In the genomic region with DNA sequence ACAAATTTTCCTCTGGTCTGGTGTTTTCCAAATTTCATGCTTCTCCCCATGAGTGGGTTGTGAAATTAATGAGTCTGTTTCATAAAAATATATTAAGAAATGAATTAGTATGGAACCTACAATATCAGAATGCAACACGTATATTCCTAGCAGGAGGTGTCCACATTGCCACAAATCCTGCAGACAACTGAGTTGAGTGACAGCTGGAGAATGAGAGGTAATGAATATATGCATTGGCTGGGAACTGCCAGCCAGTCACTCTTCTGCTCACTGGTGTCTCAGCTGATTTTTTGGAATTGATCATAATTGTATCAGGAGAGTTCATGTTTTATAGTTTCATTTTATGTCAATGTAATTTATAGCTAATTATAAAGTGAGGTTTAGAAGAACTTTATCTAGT, we compare ENCODE assay signal across 1 cellular context.
TF ChIP-seq lines count a peak whose summit lies in the region.

No MANE protein-coding gene starts in this region.

TF ChIP-seq in HEK293T, 16 proteins besides CTCF, POLR2A, EP300 and RAD21 (continued from another document):
- TF ChIP-seq FOXK2 (IDR thresholded peaks at IDR 0.05) (no peak), BHLHE40 (IDR thresholded peaks at IDR 0.05; ENCODE audit: borderline replicate concordance) (no peak)
